8 cellular contexts compared by ENCODE assay signal in the genomic region with DNA sequence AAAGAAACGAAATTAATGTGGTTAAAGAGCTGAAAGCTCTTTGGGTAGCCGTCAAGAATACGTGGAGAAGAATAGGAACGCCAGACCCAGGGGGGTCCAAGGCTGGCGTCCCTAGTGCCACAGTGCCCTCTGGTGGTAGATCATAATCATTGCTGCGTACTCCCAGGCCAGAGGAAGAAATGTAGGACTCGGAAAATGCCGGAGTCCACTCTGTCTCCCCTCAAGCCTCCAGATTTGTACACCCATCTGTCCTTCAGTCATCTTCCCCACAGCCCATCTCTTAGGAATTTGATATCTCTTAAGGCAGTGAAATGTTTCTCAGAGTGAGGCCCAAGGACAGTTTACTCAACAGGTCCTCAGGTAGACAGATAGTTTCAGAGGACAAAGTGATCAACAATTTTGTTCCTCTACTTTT. TPM values are rescaled to one million over a fixed set of nuclear protein-coding genes. Genes with fewer than 3 reads are reported as not detected.
DNase-seq lines count a peak whose midpoint lies in the region; ATAC-seq and TF ChIP-seq lines count a peak whose summit lies in the region.

No MANE protein-coding gene starts in this region.

- no peak overlapping the region for H3K27ac Mint-ChIP-seq in activated naive CD8-positive, alpha-beta T cell treated with anti-CD3 and anti-CD28 coated beads, Interleukin-2, amount 10 ng/mL, durations not matched to agents 7 days and 5 days

- H3K27me3 Mint-ChIP-seq in activated naive CD8-positive, alpha-beta T cell treated with anti-CD3 and anti-CD28 coated beads, Interleukin-2, amount 10 ng/mL, durations not matched to agents 7 days and 5 days: peaks cover 16% of the 10 kb centered on the region

- H3K4me3 ChIP-seq in heart left ventricle (no peak overlapping the region), retinal pigment epithelial cell (ENCODE audit: low read length) (no peak overlapping the region)

- peaks cover 4% of the 10 kb centered on the region for H3K4me1 Mint-ChIP-seq in activated naive CD8-positive, alpha-beta T cell treated with anti-CD3 and anti-CD28 coated beads, Interleukin-2, amount 10 ng/mL, durations not matched to agents 7 days and 5 days

- no peak overlapping the region for H3K27ac ChIP-seq in heart left ventricle

- no peaks in the 10 kb centered on the region for H3K27me3 ChIP-seq in heart left ventricle

- intact Hi-C loops in heart left ventricle (cut with DNase I): loop anchor here in 9 of 10 donors (1.0 to 10.0 kb wide), 8 partner anchors 90 to 300 kb away; no protein-coding TSS in a partner anchor

- H3K9me3 Mint-ChIP-seq in activated naive CD8-positive, alpha-beta T cell treated with anti-CD3 and anti-CD28 coated beads, Interleukin-2, amount 10 ng/mL, durations not matched to agents 7 days and 5 days: no peaks in the 10 kb centered on the region

- no peaks in the 10 kb centered on the region for H3K36me3 ChIP-seq in heart left ventricle

- peaks cover 0 to 11% (median 5%) of the 10 kb centered on the region in 12 donors for H3K4me1 ChIP-seq in heart left ventricle

- peak; percentile 86 to 98 (median 92) for TF ChIP-seq CTCF in heart left ventricle (IDR thresholded peaks at IDR 0.05)
- TF ChIP-seq CTCF in retinal pigment epithelial cell (conservative IDR thresholded peaks at IDR 0.05; ENCODE audit: low read depth, low read length): peak; percentile 89

- 1 to 6% (median 1%) methylated on average over 8 of the region's 8 CpGs for WGBS in heart left ventricle, 4 donors

- POLR2A ChIA-PET in activated naive CD8-positive, alpha-beta T cell treated with anti-CD3 and anti-CD28 coated beads, Interleukin-2, amount 10 ng/mL, durations not matched to agents 7 days and 5 days (lab: Charles Lee): no interaction called here

- DNase-seq in A172 (ENCODE audit: low spot score): peak; percentile 50
- DNase-seq in MV-4-11 (lab: John Stamatoyannopoulos, UW): peak; percentile 14
- peak; percentile 32 to 86 for DNase-seq in SW 1271 (lab: John Stamatoyannopoulos, UW)
- peak; percentile 55 for DNase-seq in activated naive CD8-positive, alpha-beta T cell treated with anti-CD3 and anti-CD28 coated beads, Interleukin-2, amount 10 ng/mL, durations not matched to agents 7 days and 5 days
- DNase-seq in heart left ventricle: peak in 2 of 5 donors; percentile 69 to 74
- no peak for DNase-seq in retinal pigment epithelial cell (ENCODE audit: low read depth)

- H3K9me3 ChIP-seq in heart left ventricle: no peaks in the 10 kb centered on the region

- no peak for TF ChIP-seq POLR2A in heart left ventricle (IDR thresholded peaks at IDR 0.05)

- no peak overlapping the region for H3K4me3 Mint-ChIP-seq in activated naive CD8-positive, alpha-beta T cell treated with anti-CD3 and anti-CD28 coated beads, Interleukin-2, amount 10 ng/mL, durations not matched to agents 7 days and 5 days

- no peaks in the 10 kb centered on the region for H3K36me3 Mint-ChIP-seq in activated naive CD8-positive, alpha-beta T cell treated with anti-CD3 and anti-CD28 coated beads, Interleukin-2, amount 10 ng/mL, durations not matched to agents 7 days and 5 days

- ATAC-seq in GM18502 (IDR thresholded peaks at IDR 0.05; ENCODE audit: poor library complexity, unreplicated experiment) (peak; percentile 50), heart left ventricle (peak; percentile 65 to 87 (median 80)), GM21619 (IDR thresholded peaks at IDR 0.05; ENCODE audit: unreplicated experiment) (no peak)
- peak; percentile 69 for ATAC-seq in activated naive CD8-positive, alpha-beta T cell treated with anti-CD3 and anti-CD28 coated beads, Interleukin-2, amount 10 ng/mL, durations not matched to agents 7 days and 5 days (ENCODE audit: low read depth)

RNA-seq across cellular contexts. Expression of a gene that starts 25.4 kb away (rescaled TPM):
- total RNA-seq in A172 (2014; rRNA removed; shearing (Covaris generic)): not detected in 2 replicates
- total RNA-seq in activated naive CD8-positive, alpha-beta T cell treated with anti-CD3 and anti-CD28 coated beads, Interleukin-2, amount 10 ng/mL, durations not matched to agents 7 days and 5 days: not detected
- total RNA-seq in heart left ventricle: 1 to 10 TPM in 1 of 9 donors, under 1 TPM in 2, not detected in 6; 0.16 to 2.8 (median 0.43) TPM
- under 1 TPM; 0.11 to 0.33 TPM for polyA plus RNA-seq in heart left ventricle

RNA-seq across cellular contexts. Expression of a gene that starts 56.8 kb away (rescaled TPM):
- 121 and 172 TPM in 2 replicates for total RNA-seq in A172 (2014; rRNA removed; shearing (Covaris generic))
- total RNA-seq in activated naive CD8-positive, alpha-beta T cell treated with anti-CD3 and anti-CD28 coated beads, Interleukin-2, amount 10 ng/mL, durations not matched to agents 7 days and 5 days: 10 to 100 TPM; 82.9 to 87.1 TPM
- 100 to 1,000 TPM in 2 of 9 donors, 10 to 100 TPM in 7; 37.2 to 141 (median 54.2) TPM for total RNA-seq in heart left ventricle
- polyA plus RNA-seq in heart left ventricle: 10 to 100 TPM; 23.7 to 91.8 TPM
